8 cellular contexts compared by ENCODE assay signal in the genomic region with DNA sequence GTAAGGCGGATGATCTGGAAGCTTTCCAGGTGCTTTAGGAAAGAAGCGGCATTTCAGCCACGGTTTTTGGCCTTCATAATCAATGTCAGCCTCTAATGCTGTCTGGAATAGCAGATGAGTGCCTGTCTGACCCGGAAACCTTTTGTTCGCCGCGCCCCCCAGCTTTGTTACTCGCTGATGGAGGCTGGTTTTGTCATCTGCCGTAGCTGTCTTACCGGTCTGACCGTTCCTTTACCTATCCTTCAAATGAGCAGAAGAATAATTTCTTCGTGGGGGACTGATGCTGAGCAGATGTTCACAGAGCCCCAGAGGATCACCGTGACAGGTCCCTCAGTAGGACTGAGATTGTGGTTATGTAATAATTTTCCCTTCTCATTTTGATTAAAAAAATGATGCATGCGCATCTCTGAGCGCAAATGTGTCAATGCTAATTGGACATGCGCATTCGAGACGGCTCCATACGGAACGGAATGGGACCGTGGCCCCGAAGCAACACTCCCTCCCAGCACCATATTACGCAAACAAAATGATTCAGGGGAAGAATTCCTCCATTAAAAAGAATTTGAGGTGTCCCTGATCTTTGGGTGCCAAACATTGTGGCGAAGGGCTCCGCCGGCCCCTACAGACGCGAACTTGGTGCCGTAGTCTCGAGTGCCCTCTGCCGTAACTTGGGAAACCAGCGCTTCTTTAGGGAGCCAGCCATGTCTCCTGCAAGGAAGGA. TPM values are rescaled to one million over a fixed set of nuclear protein-coding genes. Genes with fewer than 3 reads are reported as not detected.
DNase-seq lines count a peak whose midpoint lies in the region; ATAC-seq and TF ChIP-seq lines count a peak whose summit lies in the region.

No MANE protein-coding gene starts in this region.

- no peaks in the 10 kb centered on the region for H3K4me1 Mint-ChIP-seq in Caco-2 (ENCODE audit: low read depth, unreplicated experiment)
- H3K4me1 Mint-ChIP-seq in effector memory CD8-positive, alpha-beta T cell (ENCODE audit: low read depth in 2 of 2): peaks cover 0 to 4% of the 10 kb centered on the region in 2 donors

- no peak overlapping the region for H4K8ac ChIP-seq in mesenchymal stem cell (ENCODE audit: low read length)

- 52% methylated on average over 32 of the region's 32 CpGs for WGBS in mesenchymal stem cell
- WGBS in testis, 2 donors: 5 to 8% methylated on average over 32 of the region's 32 CpGs

- peak overlapping the region; percentile 71 for H3K4me3 Mint-ChIP-seq in Caco-2 (ENCODE audit: unreplicated experiment)
- H3K4me3 Mint-ChIP-seq in effector memory CD8-positive, alpha-beta T cell: peak overlapping the region; percentile 46 to 51

- H3K23ac ChIP-seq in mesenchymal stem cell (ENCODE audit: low read length in 2 of 2): no peak overlapping the region

- H3K27me3 ChIP-seq in Caco-2 (replicated peaks; ENCODE audit: control insufficient read depth, insufficient read depth, low read length) (no peaks in the 10 kb centered on the region), HL-60 (ENCODE audit: insufficient read depth, poor library complexity, severe bottlenecking) (peaks cover 15% of the 10 kb centered on the region), SJSA1 (replicated peaks) (0 out of 2 replicates have a peak, but pooled peaks cover 7% of the 10 kb centered on the region), mesenchymal stem cell (ENCODE audit: control insufficient read depth in 1 of 2, insufficient read depth in 1 of 2, low read length in 2 of 2) (peaks cover 39 to 50% of the 10 kb centered on the region in 2 experiments), testis (no peaks in the 10 kb centered on the region)

- no peaks in the 10 kb centered on the region for H3K9me3 Mint-ChIP-seq in Caco-2 (ENCODE audit: unreplicated experiment)
- no peaks in the 10 kb centered on the region for H3K9me3 Mint-ChIP-seq in effector memory CD8-positive, alpha-beta T cell

- H2AK5ac ChIP-seq in mesenchymal stem cell (ENCODE audit: low read length, severe bottlenecking): no peak overlapping the region

- H2BK120ac ChIP-seq in mesenchymal stem cell (ENCODE audit: low read depth, low read length): no peak overlapping the region

- H2BK12ac ChIP-seq in mesenchymal stem cell (ENCODE audit: low read length in 2 of 2): no peak overlapping the region

- no peaks in the 10 kb centered on the region for H3K36me3 Mint-ChIP-seq in Caco-2 (ENCODE audit: insufficient read depth, unreplicated experiment)
- H3K36me3 Mint-ChIP-seq in effector memory CD8-positive, alpha-beta T cell (ENCODE audit: insufficient read depth): no peaks in the 10 kb centered on the region

- H2BK5ac ChIP-seq in mesenchymal stem cell (ENCODE audit: low read depth, low read length, poor library complexity, severe bottlenecking): no peak overlapping the region

- TF ChIP-seq CTCF in Caco-2 (IDR thresholded peaks at IDR 0.05; ENCODE audit: insufficient read depth in 1 of 2, low read depth in 1 of 2, low read length in 1 of 2, severe bottlenecking in 1 of 2, unreplicated experiment in 1 of 2): peak; percentile 69 to 82
- peak; percentile 38 for TF ChIP-seq CTCF in HL-60 (IDR thresholded peaks at IDR 0.05; ENCODE audit: insufficient read depth, low read length)
- peak; percentile 22 to 47 (median 24) for TF ChIP-seq CTCF in testis (IDR thresholded peaks at IDR 0.05)

- CTCF ChIA-PET in Caco-2 (lab: Charles Lee): interaction anchor here (0.6 to 1.7 kb wide), 4 partner anchors 129 to 869 kb away, joined by 3 to 7 read pairs (median 6); no protein-coding TSS in a partner anchor

- H3K27me3 Mint-ChIP-seq in Caco-2 (ENCODE audit: insufficient read depth, unreplicated experiment): peaks cover 4% of the 10 kb centered on the region
- H3K27me3 Mint-ChIP-seq in effector memory CD8-positive, alpha-beta T cell: peaks cover 64 to 74% of the 10 kb centered on the region in 2 donors

- no peaks in the 10 kb centered on the region for H3K79me1 ChIP-seq in mesenchymal stem cell (replicated peaks; ENCODE audit: low read length, poor library complexity, severe bottlenecking)

- TF ChIP-seq POLR2A in testis (IDR thresholded peaks at IDR 0.05): no peak

- H3K4me3 ChIP-seq in Caco-2 (ENCODE audit: low read depth, low read length) (peak overlapping the region; percentile 38), HL-60 (replicated peaks; ENCODE audit: insufficient read depth, low read length) (peak overlapping the region; percentile 26), SJSA1 (peak overlapping the region; percentile 17), mesenchymal stem cell (ENCODE audit: insufficient read depth in 1 of 2, low read depth in 1 of 2, low read length in 2 of 2) (peak overlapping the region in 1 of 2 experiments; percentile 81), testis (peak overlapping the region; percentile 19 to 59)

- H3K9me3 ChIP-seq in Caco-2 (no peaks in the 10 kb centered on the region), SJSA1 (replicated peaks) (no peaks in the 10 kb centered on the region), mesenchymal stem cell (ENCODE audit: control insufficient read depth, low read length) (no peaks in the 10 kb centered on the region), testis (no peaks in the 10 kb centered on the region)

- H3K36me3 ChIP-seq in Caco-2 (ENCODE audit: control insufficient read depth, insufficient read depth, low read length): no peaks in the 10 kb centered on the region
- no peaks in the 10 kb centered on the region for H3K36me3 ChIP-seq in SJSA1
- no peaks in the 10 kb centered on the region for H3K36me3 ChIP-seq in mesenchymal stem cell (ENCODE audit: control insufficient read depth in 1 of 2, insufficient read depth in 2 of 2, low read depth in 1 of 2, low read length in 2 of 2)
- H3K36me3 ChIP-seq in testis (ENCODE audit: low read depth, missing control alignments): no peaks in the 10 kb centered on the region

- no peak overlapping the region for H2AFZ ChIP-seq in mesenchymal stem cell (ENCODE audit: low read depth, low read length)

- no peak overlapping the region for H3K4ac ChIP-seq in mesenchymal stem cell (ENCODE audit: low read depth in 1 of 2, low read length in 2 of 2)

- H3K27ac ChIP-seq in HL-60 (replicated peaks) (no peak overlapping the region), SJSA1 (no peak overlapping the region), mesenchymal stem cell (ENCODE audit: low read length, poor library complexity, severe bottlenecking) (no peak overlapping the region), testis (no peak overlapping the region)

- H3K9ac ChIP-seq in mesenchymal stem cell (ENCODE audit: low read length): peak overlapping the region; percentile 75

- no peak overlapping the region for H2BK15ac ChIP-seq in mesenchymal stem cell (ENCODE audit: low read depth, poor library complexity, severe bottlenecking)

- H3K27ac Mint-ChIP-seq in Caco-2 (ENCODE audit: unreplicated experiment): no peak overlapping the region
- no peak overlapping the region for H3K27ac Mint-ChIP-seq in effector memory CD8-positive, alpha-beta T cell

- peak; percentile 48 to 50 for DNase-seq in Caco-2
- DNase-seq in HL-60 (ENCODE audit: low read depth in 1 of 2, low spot score in 1 of 2): peak; percentile 11 to 36
- peak in 1 of 2 experiments; percentile 33 for DNase-seq in SJSA1 (ENCODE audit: low read depth in 1 of 2, low spot score in 2 of 2)
- DNase-seq in effector memory CD8-positive, alpha-beta T cell: no peak
- DNase-seq in mesenchymal stem cell: peak; percentile 31
- peak; percentile 61 for DNase-seq in testis
- DNase-seq in HuH-7 (ENCODE audit: low spot score): no peak

- no peak overlapping the region for H4K91ac ChIP-seq in mesenchymal stem cell (ENCODE audit: low read length)

- no peak overlapping the region for H3K14ac ChIP-seq in mesenchymal stem cell (ENCODE audit: low read length in 2 of 2)

- BruUV-seq in Caco-2 (replicated peaks; lab: Mats Ljungman, UMichigan): no TSS peak

- intact Hi-C loops in Caco-2 (cut with micrococcal nuclease; ENCODE audit: unreplicated experiment): loop anchor here (1.0 kb wide), 2 partner anchors 63 to 129 kb away; no protein-coding TSS in a partner anchor
- intact Hi-C loops in testis (cut with DNase I; ENCODE audit: low total_unique reads): no loop called here

- POLR2A ChIA-PET in Caco-2 (lab: Charles Lee): no interaction called here

- no peak overlapping the region for H3K18ac ChIP-seq in mesenchymal stem cell (ENCODE audit: low read depth in 1 of 2, low read length in 2 of 2)

- H3K4me1 ChIP-seq in Caco-2 (peaks cover 13% of the 10 kb centered on the region), SJSA1 (replicated peaks) (no peaks in the 10 kb centered on the region), mesenchymal stem cell (ENCODE audit: control insufficient read depth, insufficient read depth, low read depth, low read length) (peaks cover 1% of the 10 kb centered on the region), testis (peaks cover 3% of the 10 kb centered on the region)

- peak; percentile 41 for ATAC-seq in effector memory CD8-positive, alpha-beta T cell (replicated peaks)
- no peak for ATAC-seq in HG03175 (IDR thresholded peaks at IDR 0.05; ENCODE audit: unreplicated experiment)

- H3K4me2 ChIP-seq in mesenchymal stem cell (ENCODE audit: low read length, poor library complexity, severe bottlenecking): peak overlapping the region; percentile 38

RNA-seq across cellular contexts. Expression of a gene that starts 27.6 kb away (rescaled TPM):
- total RNA-seq in Caco-2 (2022) (not detected in 2 replicates), testis (not detected)
- total RNA-seq in SJSA1 (2014; rRNA removed; shearing (Covaris generic)): not detected in 2 replicates
- not detected for polyA plus RNA-seq in mesenchymal stem cell (2013, experiment 1 of 2)
- polyA plus RNA-seq in mesenchymal stem cell (2013, experiment 2 of 2): not detected
- 0.21 TPM for polyA plus RNA-seq in testis (ENCODE audit: insufficient read depth, low read depth, low replicate concordance)

RNA-seq across cellular contexts. Expression of a gene that starts 51.0 kb away (rescaled TPM):
- total RNA-seq in Caco-2 (2022) (2,112 and 2,207 TPM in 2 replicates), testis (100 to 1,000 TPM; 398 to 430 TPM)
- 2,195 and 3,207 TPM in 2 replicates for total RNA-seq in SJSA1 (2014; rRNA removed; shearing (Covaris generic))
- polyA plus RNA-seq in mesenchymal stem cell (2013, experiment 1 of 2): 1,355 TPM
- polyA plus RNA-seq in mesenchymal stem cell (2013, experiment 2 of 2): 1,330 TPM
- 835 TPM for polyA plus RNA-seq in testis (ENCODE audit: insufficient read depth, low read depth, low replicate concordance)

Comparison
In these comparisons a context has a peak if more than half of its experiments do, and no peak if none do; other contexts are left out.
1. DNase-seq: peak in Caco-2 (2 of 2), HL-60 (2 of 2), mesenchymal stem cell (single experiment) and testis (single experiment); none in effector memory CD8-positive, alpha-beta T cell (0 of 3) and HuH-7 (single experiment).
2. CTCF ChIP-seq: peak in every context shown above with its lines; median percentile 76 in Caco-2; 38 in HL-60; 24 in testis.